In the genomic region with DNA sequence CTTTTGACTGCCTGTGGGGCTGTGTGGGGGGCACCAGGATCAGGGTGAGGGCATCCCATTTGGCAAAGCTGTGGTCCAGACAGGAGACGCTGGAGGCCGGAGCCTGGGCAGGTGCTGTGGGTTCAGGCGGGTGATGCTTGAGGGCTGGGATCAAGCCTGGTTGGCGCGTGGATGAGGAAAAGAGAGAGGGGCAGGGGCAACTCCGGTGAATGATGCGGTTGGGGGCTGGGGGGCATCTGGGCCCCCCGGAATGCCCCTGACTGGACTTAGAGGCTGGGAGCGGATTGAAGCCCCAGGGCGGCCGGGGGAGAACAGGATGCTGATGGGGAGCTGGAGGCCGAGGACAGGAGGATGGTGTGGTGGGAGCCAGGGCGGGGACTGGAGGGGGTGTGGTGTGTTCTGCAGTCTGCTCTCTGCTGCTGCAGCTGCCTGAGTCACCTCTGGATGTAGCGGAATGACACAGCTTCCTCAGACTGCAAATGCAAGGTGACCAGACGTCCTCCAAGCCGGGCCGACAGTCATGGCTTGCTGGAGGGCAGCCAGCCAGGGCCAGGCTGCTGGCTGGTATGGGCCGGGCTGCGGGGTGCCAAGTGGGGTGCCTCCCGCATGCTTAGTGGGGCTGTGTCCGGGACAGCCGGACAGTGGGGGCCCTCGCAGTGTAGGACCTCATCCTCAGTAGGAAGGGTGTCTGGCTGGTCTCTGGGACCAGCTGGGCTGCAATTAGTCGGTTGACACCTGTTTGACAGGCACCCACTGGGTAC, we compare ENCODE assay signal across 1 cellular context.
TF ChIP-seq lines count a peak whose summit lies in the region.

No MANE protein-coding gene starts in this region.

TF ChIP-seq in K562, 482 proteins besides CTCF, POLR2A, EP300 and RAD21 (continued from another document and continues in another):
- TF ChIP-seq, protein P1, sequence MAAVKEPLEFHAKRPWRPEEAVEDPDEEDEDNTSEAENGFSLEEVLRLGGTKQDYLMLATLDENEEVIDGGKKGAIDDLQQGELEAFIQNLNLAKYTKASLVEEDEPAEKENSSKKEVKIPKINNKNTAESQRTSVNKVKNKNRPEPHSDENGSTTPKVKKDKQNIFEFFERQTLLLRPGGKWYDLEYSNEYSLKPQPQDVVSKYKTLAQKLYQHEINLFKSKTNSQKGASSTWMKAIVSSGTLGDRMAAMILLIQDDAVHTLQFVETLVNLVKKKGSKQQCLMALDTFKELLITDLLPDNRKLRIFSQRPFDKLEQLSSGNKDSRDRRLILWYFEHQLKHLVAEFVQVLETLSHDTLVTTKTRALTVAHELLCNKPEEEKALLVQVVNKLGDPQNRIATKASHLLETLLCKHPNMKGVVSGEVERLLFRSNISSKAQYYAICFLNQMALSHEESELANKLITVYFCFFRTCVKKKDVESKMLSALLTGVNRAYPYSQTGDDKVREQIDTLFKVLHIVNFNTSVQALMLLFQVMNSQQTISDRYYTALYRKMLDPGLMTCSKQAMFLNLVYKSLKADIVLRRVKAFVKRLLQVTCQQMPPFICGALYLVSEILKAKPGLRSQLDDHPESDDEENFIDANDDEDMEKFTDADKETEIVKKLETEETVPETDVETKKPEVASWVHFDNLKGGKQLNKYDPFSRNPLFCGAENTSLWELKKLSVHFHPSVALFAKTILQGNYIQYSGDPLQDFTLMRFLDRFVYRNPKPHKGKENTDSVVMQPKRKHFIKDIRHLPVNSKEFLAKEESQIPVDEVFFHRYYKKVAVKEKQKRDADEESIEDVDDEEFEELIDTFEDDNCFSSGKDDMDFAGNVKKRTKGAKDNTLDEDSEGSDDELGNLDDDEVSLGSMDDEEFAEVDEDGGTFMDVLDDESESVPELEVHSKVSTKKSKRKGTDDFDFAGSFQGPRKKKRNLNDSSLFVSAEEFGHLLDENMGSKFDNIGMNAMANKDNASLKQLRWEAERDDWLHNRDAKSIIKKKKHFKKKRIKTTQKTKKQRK (IDR thresholded peaks at IDR 0.05; ENCODE audit: borderline replicate concordance, low read depth, low read length) = no peak
- TF ChIP-seq SIN3A (IDR thresholded peaks at IDR 0.05; ENCODE audit: borderline replicate concordance in 2 of 2, control insufficient read depth in 1 of 2, low read depth in 2 of 2, low read length in 2 of 2) = peak in 1 of 2 experiments; percentile 38; a peak in 1 of 4 replicates
- no peak for TF ChIP-seq RHOXF2B (CRISPR knock-in tag; conservative IDR thresholded peaks at IDR 0.05)
- TF ChIP-seq, protein P2, sequence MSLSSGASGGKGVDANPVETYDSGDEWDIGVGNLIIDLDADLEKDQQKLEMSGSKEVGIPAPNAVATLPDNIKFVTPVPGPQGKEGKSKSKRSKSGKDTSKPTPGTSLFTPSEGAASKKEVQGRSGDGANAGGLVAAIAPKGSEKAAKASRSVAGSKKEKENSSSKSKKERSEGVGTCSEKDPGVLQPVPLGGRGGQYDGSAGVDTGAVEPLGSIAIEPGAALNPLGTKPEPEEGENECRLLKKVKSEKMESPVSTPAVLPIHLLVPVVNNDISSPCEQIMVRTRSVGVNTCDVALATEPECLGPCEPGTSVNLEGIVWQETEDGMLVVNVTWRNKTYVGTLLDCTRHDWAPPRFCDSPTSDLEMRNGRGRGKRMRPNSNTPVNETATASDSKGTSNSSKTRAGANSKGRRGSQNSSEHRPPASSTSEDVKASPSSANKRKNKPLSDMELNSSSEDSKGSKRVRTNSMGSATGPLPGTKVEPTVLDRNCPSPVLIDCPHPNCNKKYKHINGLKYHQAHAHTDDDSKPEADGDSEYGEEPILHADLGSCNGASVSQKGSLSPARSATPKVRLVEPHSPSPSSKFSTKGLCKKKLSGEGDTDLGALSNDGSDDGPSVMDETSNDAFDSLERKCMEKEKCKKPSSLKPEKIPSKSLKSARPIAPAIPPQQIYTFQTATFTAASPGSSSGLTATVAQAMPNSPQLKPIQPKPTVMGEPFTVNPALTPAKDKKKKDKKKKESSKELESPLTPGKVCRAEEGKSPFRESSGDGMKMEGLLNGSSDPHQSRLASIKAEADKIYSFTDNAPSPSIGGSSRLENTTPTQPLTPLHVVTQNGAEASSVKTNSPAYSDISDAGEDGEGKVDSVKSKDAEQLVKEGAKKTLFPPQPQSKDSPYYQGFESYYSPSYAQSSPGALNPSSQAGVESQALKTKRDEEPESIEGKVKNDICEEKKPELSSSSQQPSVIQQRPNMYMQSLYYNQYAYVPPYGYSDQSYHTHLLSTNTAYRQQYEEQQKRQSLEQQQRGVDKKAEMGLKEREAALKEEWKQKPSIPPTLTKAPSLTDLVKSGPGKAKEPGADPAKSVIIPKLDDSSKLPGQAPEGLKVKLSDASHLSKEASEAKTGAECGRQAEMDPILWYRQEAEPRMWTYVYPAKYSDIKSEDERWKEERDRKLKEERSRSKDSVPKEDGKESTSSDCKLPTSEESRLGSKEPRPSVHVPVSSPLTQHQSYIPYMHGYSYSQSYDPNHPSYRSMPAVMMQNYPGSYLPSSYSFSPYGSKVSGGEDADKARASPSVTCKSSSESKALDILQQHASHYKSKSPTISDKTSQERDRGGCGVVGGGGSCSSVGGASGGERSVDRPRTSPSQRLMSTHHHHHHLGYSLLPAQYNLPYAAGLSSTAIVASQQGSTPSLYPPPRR (CRISPR knock-in tag; IDR thresholded peaks at IDR 0.05; ENCODE audit: borderline replicate concordance) = no peak
- TF ChIP-seq CC2D1A (IDR thresholded peaks at IDR 0.05) = no peak
- TF ChIP-seq NRF1 (conservative IDR thresholded peaks at IDR 0.05 in 1 of 2, IDR thresholded peaks at IDR 0.05 in 1 of 2) = peak in 1 of 2 experiments; percentile 42; a peak in 1 of 4 replicates
- TF ChIP-seq, protein P3, sequence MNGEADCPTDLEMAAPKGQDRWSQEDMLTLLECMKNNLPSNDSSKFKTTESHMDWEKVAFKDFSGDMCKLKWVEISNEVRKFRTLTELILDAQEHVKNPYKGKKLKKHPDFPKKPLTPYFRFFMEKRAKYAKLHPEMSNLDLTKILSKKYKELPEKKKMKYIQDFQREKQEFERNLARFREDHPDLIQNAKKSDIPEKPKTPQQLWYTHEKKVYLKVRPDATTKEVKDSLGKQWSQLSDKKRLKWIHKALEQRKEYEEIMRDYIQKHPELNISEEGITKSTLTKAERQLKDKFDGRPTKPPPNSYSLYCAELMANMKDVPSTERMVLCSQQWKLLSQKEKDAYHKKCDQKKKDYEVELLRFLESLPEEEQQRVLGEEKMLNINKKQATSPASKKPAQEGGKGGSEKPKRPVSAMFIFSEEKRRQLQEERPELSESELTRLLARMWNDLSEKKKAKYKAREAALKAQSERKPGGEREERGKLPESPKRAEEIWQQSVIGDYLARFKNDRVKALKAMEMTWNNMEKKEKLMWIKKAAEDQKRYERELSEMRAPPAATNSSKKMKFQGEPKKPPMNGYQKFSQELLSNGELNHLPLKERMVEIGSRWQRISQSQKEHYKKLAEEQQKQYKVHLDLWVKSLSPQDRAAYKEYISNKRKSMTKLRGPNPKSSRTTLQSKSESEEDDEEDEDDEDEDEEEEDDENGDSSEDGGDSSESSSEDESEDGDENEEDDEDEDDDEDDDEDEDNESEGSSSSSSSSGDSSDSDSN (IDR thresholded peaks at IDR 0.05; ENCODE audit: borderline replicate concordance in 1 of 2, low read depth in 2 of 2, low read length in 2 of 2) = 0 out of 4 replicates have a peak, but pooled peaks of 1 of the 2 experiments have one; percentile 53
- no peak for TF ChIP-seq HNRNPUL1 (IDR thresholded peaks at IDR 0.05; ENCODE audit: low read length)
- TF ChIP-seq, protein P4, sequence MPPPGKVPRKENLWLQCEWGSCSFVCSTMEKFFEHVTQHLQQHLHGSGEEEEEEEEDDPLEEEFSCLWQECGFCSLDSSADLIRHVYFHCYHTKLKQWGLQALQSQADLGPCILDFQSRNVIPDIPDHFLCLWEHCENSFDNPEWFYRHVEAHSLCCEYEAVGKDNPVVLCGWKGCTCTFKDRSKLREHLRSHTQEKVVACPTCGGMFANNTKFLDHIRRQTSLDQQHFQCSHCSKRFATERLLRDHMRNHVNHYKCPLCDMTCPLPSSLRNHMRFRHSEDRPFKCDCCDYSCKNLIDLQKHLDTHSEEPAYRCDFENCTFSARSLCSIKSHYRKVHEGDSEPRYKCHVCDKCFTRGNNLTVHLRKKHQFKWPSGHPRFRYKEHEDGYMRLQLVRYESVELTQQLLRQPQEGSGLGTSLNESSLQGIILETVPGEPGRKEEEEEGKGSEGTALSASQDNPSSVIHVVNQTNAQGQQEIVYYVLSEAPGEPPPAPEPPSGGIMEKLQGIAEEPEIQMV (tag; conservative IDR thresholded peaks at IDR 0.05; ENCODE audit: low read depth) = no peak
- TF ChIP-seq ZBTB1 (CRISPR knock-in tag; IDR thresholded peaks at IDR 0.05; ENCODE audit: borderline replicate concordance, low read depth) = no peak
- TF ChIP-seq, protein P5, sequence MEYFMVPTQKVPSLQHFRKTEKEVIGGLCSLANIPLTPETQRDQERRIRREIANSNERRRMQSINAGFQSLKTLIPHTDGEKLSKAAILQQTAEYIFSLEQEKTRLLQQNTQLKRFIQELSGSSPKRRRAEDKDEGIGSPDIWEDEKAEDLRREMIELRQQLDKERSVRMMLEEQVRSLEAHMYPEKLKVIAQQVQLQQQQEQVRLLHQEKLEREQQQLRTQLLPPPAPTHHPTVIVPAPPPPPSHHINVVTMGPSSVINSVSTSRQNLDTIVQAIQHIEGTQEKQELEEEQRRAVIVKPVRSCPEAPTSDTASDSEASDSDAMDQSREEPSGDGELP (CRISPR knock-in tag; IDR thresholded peaks at IDR 0.05; ENCODE audit: borderline replicate concordance) = peak; percentile 51; the same call in 1 of the 2 replicates
- TF ChIP-seq, protein P6, sequence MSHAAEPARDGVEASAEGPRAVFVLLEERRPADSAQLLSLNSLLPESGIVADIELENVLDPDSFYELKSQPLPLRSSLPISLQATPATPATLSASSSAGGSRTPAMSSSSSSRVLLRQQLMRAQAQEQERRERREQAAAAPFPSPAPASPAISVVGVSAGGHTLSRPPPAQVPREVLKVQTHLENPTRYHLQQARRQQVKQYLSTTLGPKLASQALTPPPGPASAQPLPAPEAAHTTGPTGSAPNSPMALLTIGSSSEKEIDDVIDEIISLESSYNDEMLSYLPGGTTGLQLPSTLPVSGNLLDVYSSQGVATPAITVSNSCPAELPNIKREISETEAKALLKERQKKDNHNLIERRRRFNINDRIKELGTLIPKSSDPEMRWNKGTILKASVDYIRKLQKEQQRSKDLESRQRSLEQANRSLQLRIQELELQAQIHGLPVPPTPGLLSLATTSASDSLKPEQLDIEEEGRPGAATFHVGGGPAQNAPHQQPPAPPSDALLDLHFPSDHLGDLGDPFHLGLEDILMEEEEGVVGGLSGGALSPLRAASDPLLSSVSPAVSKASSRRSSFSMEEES (CRISPR knock-in tag; IDR thresholded peaks at IDR 0.05) = no peak
- TF ChIP-seq PPARD (CRISPR knock-in tag; IDR thresholded peaks at IDR 0.05) = no peak
- no peak for TF ChIP-seq ZFX (CRISPR knock-in tag; IDR thresholded peaks at IDR 0.05)
- TF ChIP-seq TCFL5 (CRISPR knock-in tag; conservative IDR thresholded peaks at IDR 0.05) = no peak
- TF ChIP-seq, protein P7, sequence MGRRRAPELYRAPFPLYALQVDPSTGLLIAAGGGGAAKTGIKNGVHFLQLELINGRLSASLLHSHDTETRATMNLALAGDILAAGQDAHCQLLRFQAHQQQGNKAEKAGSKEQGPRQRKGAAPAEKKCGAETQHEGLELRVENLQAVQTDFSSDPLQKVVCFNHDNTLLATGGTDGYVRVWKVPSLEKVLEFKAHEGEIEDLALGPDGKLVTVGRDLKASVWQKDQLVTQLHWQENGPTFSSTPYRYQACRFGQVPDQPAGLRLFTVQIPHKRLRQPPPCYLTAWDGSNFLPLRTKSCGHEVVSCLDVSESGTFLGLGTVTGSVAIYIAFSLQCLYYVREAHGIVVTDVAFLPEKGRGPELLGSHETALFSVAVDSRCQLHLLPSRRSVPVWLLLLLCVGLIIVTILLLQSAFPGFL (CRISPR knock-in tag; IDR thresholded peaks at IDR 0.05) = no peak
- peak; percentile 52; the same call in 1 of the 2 replicates for TF ChIP-seq ESRRA (IDR thresholded peaks at IDR 0.05; ENCODE audit: borderline replicate concordance, low read depth)
- TF ChIP-seq, protein P8, sequence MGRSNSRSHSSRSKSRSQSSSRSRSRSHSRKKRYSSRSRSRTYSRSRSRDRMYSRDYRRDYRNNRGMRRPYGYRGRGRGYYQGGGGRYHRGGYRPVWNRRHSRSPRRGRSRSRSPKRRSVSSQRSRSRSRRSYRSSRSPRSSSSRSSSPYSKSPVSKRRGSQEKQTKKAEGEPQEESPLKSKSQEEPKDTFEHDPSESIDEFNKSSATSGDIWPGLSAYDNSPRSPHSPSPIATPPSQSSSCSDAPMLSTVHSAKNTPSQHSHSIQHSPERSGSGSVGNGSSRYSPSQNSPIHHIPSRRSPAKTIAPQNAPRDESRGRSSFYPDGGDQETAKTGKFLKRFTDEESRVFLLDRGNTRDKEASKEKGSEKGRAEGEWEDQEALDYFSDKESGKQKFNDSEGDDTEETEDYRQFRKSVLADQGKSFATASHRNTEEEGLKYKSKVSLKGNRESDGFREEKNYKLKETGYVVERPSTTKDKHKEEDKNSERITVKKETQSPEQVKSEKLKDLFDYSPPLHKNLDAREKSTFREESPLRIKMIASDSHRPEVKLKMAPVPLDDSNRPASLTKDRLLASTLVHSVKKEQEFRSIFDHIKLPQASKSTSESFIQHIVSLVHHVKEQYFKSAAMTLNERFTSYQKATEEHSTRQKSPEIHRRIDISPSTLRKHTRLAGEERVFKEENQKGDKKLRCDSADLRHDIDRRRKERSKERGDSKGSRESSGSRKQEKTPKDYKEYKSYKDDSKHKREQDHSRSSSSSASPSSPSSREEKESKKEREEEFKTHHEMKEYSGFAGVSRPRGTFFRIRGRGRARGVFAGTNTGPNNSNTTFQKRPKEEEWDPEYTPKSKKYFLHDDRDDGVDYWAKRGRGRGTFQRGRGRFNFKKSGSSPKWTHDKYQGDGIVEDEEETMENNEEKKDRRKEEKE (IDR thresholded peaks at IDR 0.05; ENCODE audit: borderline replicate concordance in 1 of 2, control insufficient read depth in 1 of 2, low read depth in 2 of 2, low read length in 1 of 2) = no peak
- TF ChIP-seq PCBP2 (IDR thresholded peaks at IDR 0.05; ENCODE audit: low read depth, low read length, poor library complexity, severe bottlenecking) = no peak
- no peak for TF ChIP-seq SAFB (IDR thresholded peaks at IDR 0.05; ENCODE audit: borderline replicate concordance, low read depth, low read length)
- no peak for TF ChIP-seq KAT2B (IDR thresholded peaks at IDR 0.05; ENCODE audit: low read depth, low read length)
- TF ChIP-seq U2AF2 (optimal IDR thresholded peaks at IDR 0.05; ENCODE audit: low read depth, low read length) = no peak
- no peak for TF ChIP-seq MCM7 (IDR thresholded peaks at IDR 0.05)
- TF ChIP-seq TEAD4 (IDR thresholded peaks at IDR 0.05; ENCODE audit: low read length) = no peak
- TF ChIP-seq TEAD4 (CRISPR knock-in tag; IDR thresholded peaks at IDR 0.05; ENCODE audit: borderline replicate concordance) = no peak
- TF ChIP-seq SRF (CRISPR knock-in tag; IDR thresholded peaks at IDR 0.05) = no peak
- TF ChIP-seq, protein P9, sequence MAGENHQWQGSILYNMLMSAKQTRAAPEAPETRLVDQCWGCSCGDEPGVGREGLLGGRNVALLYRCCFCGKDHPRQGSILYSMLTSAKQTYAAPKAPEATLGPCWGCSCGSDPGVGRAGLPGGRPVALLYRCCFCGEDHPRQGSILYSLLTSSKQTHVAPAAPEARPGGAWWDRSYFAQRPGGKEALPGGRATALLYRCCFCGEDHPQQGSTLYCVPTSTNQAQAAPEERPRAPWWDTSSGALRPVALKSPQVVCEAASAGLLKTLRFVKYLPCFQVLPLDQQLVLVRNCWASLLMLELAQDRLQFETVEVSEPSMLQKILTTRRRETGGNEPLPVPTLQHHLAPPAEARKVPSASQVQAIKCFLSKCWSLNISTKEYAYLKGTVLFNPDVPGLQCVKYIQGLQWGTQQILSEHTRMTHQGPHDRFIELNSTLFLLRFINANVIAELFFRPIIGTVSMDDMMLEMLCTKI (IDR thresholded peaks at IDR 0.05; ENCODE audit: partially characterized antibody) = no peak
